12 cellular contexts compared by ENCODE assay signal in genomic region chr10:100007239-100008141, GRCh38. TPM values are rescaled to one million over a fixed set of nuclear protein-coding genes. Genes with fewer than 3 reads are reported as not detected.
DNase-seq lines count a peak whose midpoint lies in the region; ATAC-seq, FAIRE-seq and TF ChIP-seq lines count a peak whose summit lies in the region.
"Had no signal": no experiment of that assay in that cellular context is flagged by ENCODE, and none has a peak within 500 bp of the region (broad histone marks: within the 10 kb centered on the region; RNA-seq: fewer than 3 reads in every experiment).

No MANE protein-coding gene starts in this region.

- H3K4me2 ChIP-seq in HepG2 (ENCODE audit: low read depth, low read length) (peak overlapping the region; percentile 94), GM12878 (ENCODE audit: control insufficient read depth, insufficient read depth) (peak overlapping the region; percentile 92), mesendoderm (ENCODE audit: low read length) (no peak overlapping the region)

- SMC1A ChIA-PET in GM12878 (lab: Charles Lee; ENCODE audit: uncharacterized antibody, unreplicated experiment), result interaction anchor here (0.9 to 26.2 kb wide), 19 partner anchors 8 to 577 kb away, joined by 3 to 531 read pairs (median 4); partner anchors contain the start of gene GOT1

- ATAC-seq in HepG2 (no peak), right lobe of liver (no peak), GM12878 (peak; percentile 9), GM19395 (IDR thresholded peaks at IDR 0.05; ENCODE audit: unreplicated experiment) (no peak)

- TF ChIP-seq POLR2A in HepG2 (IDR thresholded peaks at IDR 0.05; ENCODE audit: insufficient read depth in 1 of 2, low read depth in 2 of 2, low read length in 2 of 2), result no peak
- no peak for TF ChIP-seq POLR2A in right lobe of liver (IDR thresholded peaks at IDR 0.05)
- peak; percentile 49 for TF ChIP-seq POLR2A in GM12878 (IDR thresholded peaks at IDR 0.05; ENCODE audit: low read depth, low read length)
- TF ChIP-seq POLR2A in vagina (IDR thresholded peaks at IDR 0.05), result no peak

- H2AFZ ChIP-seq in HepG2 (ENCODE audit: low read length) (no peak overlapping the region), GM12878 (ENCODE audit: control insufficient read depth, low read depth, low read length) (no peak overlapping the region)

- BruUV-seq in HepG2 (replicated peaks; lab: Mats Ljungman, UMichigan), result no TSS peak
- BruUV-seq in GM12878 (replicated peaks; lab: Mats Ljungman, UMichigan), result no TSS peak

- H2BK5ac ChIP-seq in mesendoderm (ENCODE audit: low read length), result no peak overlapping the region

- in situ Hi-C loops in HepG2 (cut with HindIII; ENCODE audit: extremely low pct_ligation_motif_present, low pct_unique_long_range_greater_than_20kb) (no loop called here), GM12878 (cut with MboI) (no loop called here)

- H3K27me3 ChIP-seq in HepG2 (ENCODE audit: control insufficient read depth in 1 of 2, insufficient read depth in 2 of 2, low read length in 2 of 2) (no peaks in the 10 kb centered on the region; a peak in 1 of 5 replicates), right lobe of liver (no peaks in the 10 kb centered on the region), GM12878 (replicated peaks in 1 of 2; ENCODE audit: control insufficient read depth in 2 of 2, insufficient read depth in 2 of 2, low read length in 1 of 2) (no peaks in the 10 kb centered on the region), mesendoderm (ENCODE audit: insufficient read depth, low read length, poor library complexity) (no peaks in the 10 kb centered on the region), vagina (no peaks in the 10 kb centered on the region)
- H3K27me3 ChIP-seq: spleen had no signal

- no peak overlapping the region for H2BK15ac ChIP-seq in mesendoderm (replicated peaks; ENCODE audit: low read depth)

- H2AK5ac ChIP-seq in mesendoderm (ENCODE audit: low read length), result peak overlapping the region; percentile 50

- H3K79me2 ChIP-seq in HepG2 (ENCODE audit: insufficient read depth, low read length), result peaks cover 41% of the 10 kb centered on the region
- H3K79me2 ChIP-seq in GM12878 (ENCODE audit: control insufficient read depth, insufficient read depth, low read length), result peaks cover 73% of the 10 kb centered on the region
- peaks cover 24% of the 10 kb centered on the region for H3K79me2 ChIP-seq in mesendoderm (ENCODE audit: control insufficient read depth, insufficient read depth, low read length)

- POLR2A ChIA-PET in HepG2 (lab: Yijun Ruan, JAX), result interaction anchor here (2.1 kb wide), 1 partner anchor 13 kb away, joined by 8 read pairs; no protein-coding TSS in a partner anchor
- POLR2A ChIA-PET in GM12878 (lab: Charles Lee), result interaction anchor here (0.6 to 10.9 kb wide), 8 partner anchors 11 to 528 kb away, joined by 3 to 124 read pairs (median 5); partner anchors contain the start of gene HIF1AN

- 81% methylated on average over 10 of the region's 10 CpGs for whole genome bisulfite sequencing in HepG2 (ENCODE audit: low lambda C conversion rate)
- 55% methylated on average over 10 of the region's 10 CpGs for WGBS in right lobe of liver (ENCODE audit: insufficient coverage, low coverage, low lambda C conversion rate, missing lambda C conversion rate)
- 55% methylated on average over 10 of the region's 10 CpGs for WGBS in GM12878 (ENCODE audit: insufficient coverage, insufficient replicate concordance, low lambda C conversion rate, missing lambda C conversion rate)
- no CpG with 5 or more reads among the region's 10 CpGs for WGBS in mesendoderm (ENCODE audit: extremely low coverage, insufficient coverage, low lambda C conversion rate)

- H3K4me1 ChIP-seq in HepG2 (ENCODE audit: insufficient read depth, low read length) (peaks cover 60% of the 10 kb centered on the region), right lobe of liver (peaks cover 0 to 22% (median 11%) of the 10 kb centered on the region in 4 donors), GM12878 (ENCODE audit: control insufficient read depth, insufficient read depth, low read length) (peaks cover 8% of the 10 kb centered on the region; the same call in 1 of the 2 replicates), mesendoderm (ENCODE audit: control insufficient read depth, low read depth, low read length) (peaks cover 2% of the 10 kb centered on the region), vagina (peaks cover 58% of the 10 kb centered on the region), kidney (ENCODE audit: control insufficient read depth in 1 of 2, insufficient read depth in 1 of 2, low read depth in 1 of 2, low read length in 2 of 2) (peaks cover 10 to 12% of the 10 kb centered on the region in 2 donors)

- no peaks in the 10 kb centered on the region for H3K9me3 ChIP-seq in HepG2 (ENCODE audit: low read length)
- H3K9me3 ChIP-seq in right lobe of liver, result no peaks in the 10 kb centered on the region
- H3K9me3 ChIP-seq in GM12878 (replicated peaks; ENCODE audit: control insufficient read depth, insufficient read depth, low read length), result no peaks in the 10 kb centered on the region
- no peaks in the 10 kb centered on the region for H3K9me3 ChIP-seq in vagina
- H3K9me3 ChIP-seq in kidney (ENCODE audit: control insufficient read depth in 1 of 2, low read length in 2 of 2), result no peaks in the 10 kb centered on the region
- H3K9me3 ChIP-seq: spleen had no signal

- no peak overlapping the region for H3K18ac ChIP-seq in mesendoderm (ENCODE audit: low read length)

- H3K4me3 ChIP-seq in HepG2 (replicated peaks in 1 of 3; ENCODE audit: insufficient read depth in 1 of 3, low read depth in 2 of 3, low read length in 3 of 3) (no peak overlapping the region), right lobe of liver (peak overlapping the region in 1 of 3 donors; percentile 87), GM12878 (peak overlapping the region; percentile 97), mesendoderm (ENCODE audit: low read length) (no peak overlapping the region), vagina (peak overlapping the region; percentile 82 to 95), kidney (ENCODE audit: low read length in 2 of 2) (peak overlapping the region in 1 of 2 donors; percentile 94)

- H3K9ac ChIP-seq in HepG2 (ENCODE audit: insufficient read depth, low read depth, low read length), result no peak overlapping the region
- peak overlapping the region; percentile 93 for H3K9ac ChIP-seq in GM12878 (ENCODE audit: control insufficient read depth, insufficient read depth, low read length)
- H3K9ac ChIP-seq in mesendoderm (ENCODE audit: low read length), result no peak overlapping the region
- H3K9ac ChIP-seq in kidney (ENCODE audit: low read length in 2 of 2), result no peak overlapping the region

- DNase-seq in HepG2 (ENCODE audit: low spot score), result no peak
- DNase-seq in right lobe of liver, result no peak
- no peak for DNase-seq in GM12878 (ENCODE audit: low read depth, low spot score)
- DNase-seq in mesendoderm, result no peak
- no peak for DNase-seq in vagina (ENCODE audit: extremely low spot score in 2 of 2)
- DNase-seq in kidney, result no peak
- no peak for DNase-seq in stimulated activated CD8-positive, alpha-beta memory T cell treated with anti-CD3 and anti-CD28 coated beads, Interleukin-4, amount 100 ng/mL, for 48 hours
- DNase-seq: GDM1, NCI-H146, spleen had no signal

- CTCF ChIA-PET in HepG2 (lab: Yijun Ruan, JAX; ENCODE audit: low intra/inter-chr PET ratio, low total read pairs), result no interaction called here
- CTCF ChIA-PET in GM12878 (lab: Yijun Ruan, JAX), result interaction anchor here (0.7 to 16.1 kb wide), 12 partner anchors 11 to 219 kb away, joined by 3 to 318 read pairs (median 8); no protein-coding TSS in a partner anchor

- no peak for FAIRE-seq in HepG2 (lab: Jason Lieb, UNC)
- no peak for FAIRE-seq in GM12878 (lab: Jason Lieb, UNC)
- no peak for FAIRE-seq in kidney (lab: Jason Lieb, UNC)
- FAIRE-seq: TTC549 had no signal

- H4K5ac ChIP-seq in mesendoderm (ENCODE audit: low read length), result no peak overlapping the region

- TF ChIP-seq CTCF in HepG2 (CRISPR knock-in tag; IDR thresholded peaks at IDR 0.05) (no peak), right lobe of liver (IDR thresholded peaks at IDR 0.05) (no peak), GM12878 (IDR thresholded peaks at IDR 0.05 in 2 of 3, conservative IDR thresholded peaks at IDR 0.05 in 1 of 3; ENCODE audit: control insufficient read depth in 2 of 3, extremely low read depth in 1 of 3, insufficient read depth in 1 of 3, low read depth in 3 of 3, low read length in 3 of 3) (no peak), vagina (IDR thresholded peaks at IDR 0.05) (no peak), kidney (IDR thresholded peaks at IDR 0.05; ENCODE audit: borderline replicate concordance, extremely low read depth, insufficient read depth) (no peak)

- H3K36me3 ChIP-seq in HepG2 (replicated peaks in 1 of 2; ENCODE audit: control insufficient read depth in 1 of 2, insufficient read depth in 2 of 2, low read length in 2 of 2), result no peaks in the 10 kb centered on the region
- no peaks in the 10 kb centered on the region for H3K36me3 ChIP-seq in right lobe of liver
- 0 out of 4 replicates have a peak, but pooled peaks cover 0 to 3% of the 10 kb centered on the region in 2 experiments for H3K36me3 ChIP-seq in GM12878 (ENCODE audit: control insufficient read depth in 2 of 2, insufficient read depth in 2 of 2, low read length in 1 of 2)
- no peaks in the 10 kb centered on the region for H3K36me3 ChIP-seq in mesendoderm (ENCODE audit: control insufficient read depth, insufficient read depth, low read length)
- H3K36me3 ChIP-seq in vagina, result no peaks in the 10 kb centered on the region
- no peaks in the 10 kb centered on the region for H3K36me3 ChIP-seq in kidney (ENCODE audit: control insufficient read depth in 1 of 2, insufficient read depth in 2 of 2, low read length in 2 of 2)
- H3K36me3 ChIP-seq: spleen had no signal

- intact Hi-C loops in HepG2 (cut with micrococcal nuclease; ENCODE audit: unreplicated experiment) (loop anchor here (2.0 to 5.0 kb wide), 2 partner anchors 40 to 75 kb away; no protein-coding TSS in a partner anchor), right lobe of liver (cut with DNase I) (no loop called here), GM12878 (cut with micrococcal nuclease; ENCODE audit: unreplicated experiment) (loop anchor here (2.0 kb wide), 1 partner anchor 39 kb away; no protein-coding TSS in a partner anchor), vagina (cut with DNase I) (no loop called here), kidney (cut with DNase I) (no loop called here)

- H4K20me1 ChIP-seq in HepG2 (ENCODE audit: insufficient read depth, low read length) (no peaks in the 10 kb centered on the region), GM12878 (ENCODE audit: control insufficient read depth, insufficient read depth) (no peaks in the 10 kb centered on the region)

- H4K8ac ChIP-seq in mesendoderm (ENCODE audit: low read depth, low read length), result no peak overlapping the region

- no peak overlapping the region for H3K4ac ChIP-seq in mesendoderm (ENCODE audit: low read depth, low read length)

- no peak overlapping the region for H3K27ac ChIP-seq in HepG2 (ENCODE audit: extremely low read length, insufficient read depth, low read length)
- peak overlapping the region in 1 of 3 donors; percentile 3 for H3K27ac ChIP-seq in right lobe of liver
- H3K27ac ChIP-seq in GM12878 (ENCODE audit: control insufficient read depth, insufficient read depth), result peak overlapping the region; percentile 67
- no peak overlapping the region for H3K27ac ChIP-seq in mesendoderm (ENCODE audit: low read depth, low read length)
- H3K27ac ChIP-seq in vagina, result peak overlapping the region; percentile 92
- H3K27ac ChIP-seq in kidney (ENCODE audit: low read depth in 2 of 2, low read length in 2 of 2), result no peak overlapping the region

- H2BK120ac ChIP-seq in mesendoderm (ENCODE audit: low read depth, low read length), result no peak overlapping the region

- peak overlapping the region; percentile 75 for H3K56ac ChIP-seq in mesendoderm (ENCODE audit: low read length)

- H3K23ac ChIP-seq in mesendoderm (ENCODE audit: low read length), result no peak overlapping the region

- TF ChIP-seq EP300 in HepG2 (IDR thresholded peaks at IDR 0.05; ENCODE audit: low read depth in 2 of 2, low read length in 2 of 2) (no peak), HepG2 (CRISPR knock-in tag; IDR thresholded peaks at IDR 0.05; ENCODE audit: borderline replicate concordance) (no peak), GM12878 (IDR thresholded peaks at IDR 0.05; ENCODE audit: borderline replicate concordance in 1 of 2, control insufficient read depth in 1 of 2, low read depth in 2 of 2, low read length in 2 of 2) (no peak)

- no peak for TF ChIP-seq RAD21 in HepG2 (CRISPR knock-in tag; IDR thresholded peaks at IDR 0.05)
- no peak for TF ChIP-seq RAD21 in GM12878 (IDR thresholded peaks at IDR 0.05; ENCODE audit: insufficient read depth, low read depth, low read length)

- H3K79me1 ChIP-seq in mesendoderm (ENCODE audit: low read length), result peaks cover 12% of the 10 kb centered on the region

- RAD21 ChIA-PET in GM12878 (lab: Charles Lee; ENCODE audit: unreplicated experiment), result interaction anchor here (0.9 to 11.0 kb wide), 11 partner anchors 11 to 528 kb away, joined by 3 to 255 read pairs (median 5); partner anchors contain the start of gene HIF1AN

RNA-seq across cellular contexts. Expression of gene DNMBP, which starts 2.3 kb away (rescaled TPM):
- total RNA-seq in HepG2 (2016; rRNA removed; fragmentation: Illumina TruSeq; extraction: Trizol) (6.3 and 6.4 TPM in 2 replicates), right lobe of liver (10 to 100 TPM in 3 of 6 experiments, 1 to 10 TPM in 3; 7.9 to 12.7 (median 9.9) TPM), GM12878 (2014; rRNA removed) (22.2 and 23.2 TPM in 2 replicates), GM12878 (2014; rRNA removed; fragmentation: Illumina TruSeq; extraction: Trizol) (25.9 and 26.8 TPM in 2 replicates), GM12878 (2021) (39.4 and 40.5 TPM in 2 replicates), vagina (31.9 TPM), kidney (23.7 TPM)
- 1.2 and 1.4 TPM in 2 replicates for total RNA-seq in HepG2 (2016; cell fraction: cytosol; rRNA removed; fragmentation: Illumina TruSeq; extraction: Trizol; ENCODE audit: low read depth)
- 5.7 and 6.1 TPM in 2 replicates for total RNA-seq in HepG2 (2016; cell fraction: insoluble cytoplasmic fraction; rRNA removed; fragmentation: Illumina TruSeq; extraction: Trizol)
- 2.3 and 2.6 TPM in 2 replicates for total RNA-seq in HepG2 (2016; cell fraction: membrane; rRNA removed; fragmentation: Illumina TruSeq; extraction: Trizol)
- total RNA-seq in HepG2 (2016; cell fraction: nucleus; rRNA removed; fragmentation: Illumina TruSeq; extraction: Trizol), result 7.8 and 9.5 TPM in 2 replicates
- polyA plus RNA-seq in HepG2 (2011; rRNA removed) (3.6 and 4.2 TPM in 2 replicates), GM12878 (2011; rRNA removed) (10.5 and 13.0 TPM in 2 replicates), GM12878 (2014; fragmentation: Illumina TruSeq; extraction: Trizol) (45.0 and 45.2 TPM in 2 replicates), GM12878 (2014; fragmentation: Nextera tagmentation; extraction: Ambion mirVana) (1 to 10 TPM; 7.1 to 9.8 TPM), GM12878 (2014; rRNA removed) (23.3 and 24.7 TPM in 2 replicates), GM12878 (2016; fragmentation: Nextera tagmentation; extraction: Ambion mirVana) (10 to 100 TPM; 20.5 to 20.8 TPM), kidney (ENCODE audit: insufficient read depth, low read depth, low replicate concordance) (11.6 TPM)
- polyA plus RNA-seq in HepG2 (2011; cell fraction: cytosol; rRNA removed), result 2.7 and 4.5 TPM in 2 replicates
- 4.6 and 5.9 TPM in 2 replicates for polyA plus RNA-seq in HepG2 (2011; cell fraction: nucleus; rRNA removed)
- polyA plus RNA-seq in HepG2 (2012), result 5.1 and 5.3 TPM in 2 replicates
- polyA plus RNA-seq in HepG2 (2016; cell fraction: cytosol; fragmentation: Illumina TruSeq; extraction: Trizol; ENCODE audit: low read depth), result 0.75 and 0.78 TPM in 2 replicates
- 4.8 and 6.1 TPM in 2 replicates for polyA plus RNA-seq in HepG2 (2016; cell fraction: insoluble cytoplasmic fraction; fragmentation: Illumina TruSeq; extraction: Trizol; ENCODE audit: low read depth)
- polyA plus RNA-seq in HepG2 (2016; cell fraction: membrane; fragmentation: Illumina TruSeq; extraction: Trizol; ENCODE audit: low read depth), result 1.7 and 1.9 TPM in 2 replicates
- polyA plus RNA-seq in HepG2 (2016; cell fraction: nucleus; fragmentation: Illumina TruSeq; extraction: Trizol; ENCODE audit: insufficient read depth, low read depth), result 10.6 and 11.3 TPM in 2 replicates
- 4.2 and 6.7 TPM in 2 replicates for polyA minus RNA-seq in HepG2 (2011; rRNA and poly(A)+ RNA removed; ENCODE audit: low replicate concordance)
- polyA minus RNA-seq in HepG2 (2011; cell fraction: cytosol; rRNA and poly(A)+ RNA removed), result 4.3 and 4.8 TPM in 2 replicates
- polyA minus RNA-seq in HepG2 (2011; cell fraction: nucleus; rRNA and poly(A)+ RNA removed), result 9.8 and 12.7 TPM in 2 replicates
- total RNA-seq in GM12878 (2013; cell fraction: nucleolus; rRNA removed), result 97.9 and 99.8 TPM in 2 replicates
- polyA plus RNA-seq in GM12878 (2011; ENCODE audit: low read depth), result 21.3 TPM
- 12.4 and 17.4 TPM in 2 replicates for polyA plus RNA-seq in GM12878 (2011; cell fraction: cytosol; rRNA removed)
- polyA plus RNA-seq in GM12878 (2011; cell fraction: nucleus; rRNA removed), result 19.4 and 26.2 TPM in 2 replicates
- polyA plus RNA-seq in GM12878 (2012), result 26.1 and 36.2 TPM in 2 replicates
- polyA minus RNA-seq in GM12878 (2011; rRNA and poly(A)+ RNA removed), result 15.4 and 17.2 TPM in 2 replicates
- 7.2 and 10.7 TPM in 2 replicates for polyA minus RNA-seq in GM12878 (2011; cell fraction: cytosol; rRNA and poly(A)+ RNA removed)
- polyA minus RNA-seq in GM12878 (2011; cell fraction: nucleus; rRNA and poly(A)+ RNA removed), result 12.7 and 22.6 TPM in 2 replicates
- 9.3 TPM for polyA plus RNA-seq in mesendoderm (2013, experiment 1 of 2)
- 9.5 TPM for polyA plus RNA-seq in mesendoderm (2013, experiment 2 of 2)

Comparison
In these comparisons a context has a peak if more than half of its experiments do, and no peak if none do; other contexts are left out.
1. intact Hi-C loops: an anchor here in HepG2 (2.0 to 5.0 kb wide) and GM12878 (2.0 kb wide); none called in right lobe of liver, vagina and kidney.
2. H3K27ac ChIP-seq: peak in GM12878 (single experiment) and vagina (single experiment); none in HepG2 (single experiment), mesendoderm (single experiment) and kidney (0 of 2).
3. H3K4me3 ChIP-seq: peak in GM12878 (single experiment) and vagina (2 of 2); none in HepG2 (0 of 3) and mesendoderm (single experiment).
4. Of the 75 proteins assayed by ChIP-seq in both HepG2 and GM12878: peak only in HepG2: none; only in GM12878: POLR2A; in both: none; in neither: 74.